Comparison of ENCODE assay signal across 18 cellular contexts in the genomic region with DNA sequence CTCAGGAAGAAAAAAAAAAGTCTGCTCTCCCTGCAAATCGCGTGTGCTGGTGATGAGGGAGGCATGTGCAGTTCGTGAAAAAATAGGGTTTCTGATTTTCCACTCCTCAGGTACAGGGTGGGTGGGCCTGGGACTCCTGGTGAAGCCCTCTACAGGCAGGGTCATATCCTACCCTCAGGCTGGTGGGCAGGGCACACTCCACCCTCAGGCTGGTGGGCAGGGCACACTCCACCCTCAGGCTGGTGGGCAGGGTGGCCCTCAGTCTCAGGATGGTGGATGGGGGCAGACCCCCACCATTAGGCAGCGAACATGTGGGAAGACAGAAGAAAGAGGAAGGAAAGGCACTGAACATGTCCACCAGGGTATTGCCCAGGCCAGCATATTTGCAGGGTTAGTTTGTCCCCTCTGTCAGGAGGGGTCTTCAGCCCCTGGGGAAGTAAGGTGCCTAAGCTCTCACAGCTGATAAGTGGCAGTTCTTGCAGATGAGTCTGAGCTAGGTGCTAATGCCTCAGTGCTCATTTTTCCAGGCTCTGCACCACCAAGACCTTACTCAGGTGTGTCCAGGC.
A peak's percentile ranks its signal among the peaks of the same experiment; 100 is the strongest.
DNase-seq lines count a peak whose midpoint lies in the region; ATAC-seq and TF ChIP-seq lines count a peak whose summit lies in the region.
"Had no signal": no experiment of that assay in that cellular context is flagged by ENCODE, and none has a peak within 500 bp of the region (broad histone marks: within the 10 kb centered on the region; RNA-seq: fewer than 3 reads in every experiment).

No MANE protein-coding gene starts in this region.

- H3K4me1 ChIP-seq in upper lobe of right lung, result no peaks in the 10 kb centered on the region
- H3K4me1 ChIP-seq: A549, HAP-1 had no signal

- H3K27me3 Mint-ChIP-seq in osteocyte (ENCODE audit: unreplicated experiment), result no peaks in the 10 kb centered on the region

- intact Hi-C loops in upper lobe of right lung (cut with DNase I), result no loop called here

- no peaks in the 10 kb centered on the region for H3K36me3 ChIP-seq in upper lobe of right lung
- H3K36me3 ChIP-seq: HAP-1 had no signal

- no peak overlapping the region for H3K27ac ChIP-seq in coronary artery
- H3K27ac ChIP-seq in upper lobe of right lung, result no peak overlapping the region
- H3K27ac ChIP-seq: A549 had no signal

- in situ Hi-C loops in GM13977 (cut with MboI; ENCODE audit: low pct_unique_long_range_greater_than_20kb, low sequenced_read_pairs, unreplicated experiment), result no loop called here

- H3K9me3 Mint-ChIP-seq in osteocyte (ENCODE audit: unreplicated experiment), result no peaks in the 10 kb centered on the region
- H3K9me3 Mint-ChIP-seq: CD8-positive, alpha-beta T cell; GM23338 had no signal

- H3K4me3 ChIP-seq in coronary artery (no peak overlapping the region), upper lobe of right lung (no peak overlapping the region)
- H3K4me3 ChIP-seq: A549, GM23338, HAP-1 had no signal

- no peak overlapping the region for H3K4me3 Mint-ChIP-seq in osteocyte (ENCODE audit: unreplicated experiment)
- H3K4me3 Mint-ChIP-seq: CD8-positive, alpha-beta T cell; GM23338 had no signal

- H3K9me3 ChIP-seq in upper lobe of right lung, result no peaks in the 10 kb centered on the region
- H3K9me3 ChIP-seq: A549, Caco-2, HAP-1 had no signal

- ATAC-seq in upper lobe of right lung, result no peak
- no peak for ATAC-seq in HG03097 (IDR thresholded peaks at IDR 0.05; ENCODE audit: low FRiP score, unreplicated experiment)
- ATAC-seq: A549; CD8-positive, alpha-beta T cell; GM23338 had no signal

- H3K4me1 Mint-ChIP-seq in osteocyte (ENCODE audit: unreplicated experiment), result no peaks in the 10 kb centered on the region

- H3K27me3 ChIP-seq in upper lobe of right lung, result no peaks in the 10 kb centered on the region

- no peak overlapping the region for H3K27ac Mint-ChIP-seq in osteocyte (ENCODE audit: unreplicated experiment)
- H3K27ac Mint-ChIP-seq: CD8-positive, alpha-beta T cell; GM23338 had no signal

- TF ChIP-seq CTCF in coronary artery (IDR thresholded peaks at IDR 0.05), result no peak
- no peak for TF ChIP-seq CTCF in osteocyte (IDR thresholded peaks at IDR 0.05)
- TF ChIP-seq CTCF in upper lobe of right lung (IDR thresholded peaks at IDR 0.05), result no peak
- no peak for TF ChIP-seq CTCF in GM13977 (IDR thresholded peaks at IDR 0.05; ENCODE audit: extremely low read depth, insufficient read depth, missing control alignments)

- DNase-seq in coronary artery (ENCODE audit: low spot score) (peak; percentile 31), islet precursor cell (peak; percentile 22), osteocyte (ENCODE audit: extremely low spot score, unreplicated experiment) (peak; percentile 56), upper lobe of right lung (peak; percentile 37), GM13977 (ENCODE audit: low spot score) (no peak), NCI-H2029 treated with DMSO at 0.1 percent for 48 hours (lab: John Stamatoyannopoulos, UW) (no peak)
- DNase-seq: 8988T; ACHN; AML-193; C1 segment of cervical spinal cord; Caco-2; CD8-positive, alpha-beta T cell; DMS153; DND-41 had no signal

- H3K36me3 Mint-ChIP-seq in osteocyte (ENCODE audit: unreplicated experiment), result no peaks in the 10 kb centered on the region
- H3K36me3 Mint-ChIP-seq: CD8-positive, alpha-beta T cell had no signal

Comparison
In these comparisons a context has a peak if more than half of its experiments do, and no peak if none do; other contexts are left out.
1. DNase-seq: peak in coronary artery (single experiment), islet precursor cell (single experiment), osteocyte (single experiment) and upper lobe of right lung (single experiment); none in GM13977 (single experiment) and NCI-H2029 treated with DMSO at 0.1 percent for 48 hours (single experiment).